Comparison of ENCODE assay signal across 15 cellular contexts in genomic region chrX:5870238-5870637, GRCh38.
A peak's percentile ranks its signal among the peaks of the same experiment; 100 is the strongest.
DNase-seq lines count a peak whose midpoint lies in the region; ATAC-seq and TF ChIP-seq lines count a peak whose summit lies in the region.
"Had no signal": no experiment of that assay in that cellular context is flagged by ENCODE, and none has a peak within 500 bp of the region (broad histone marks: within the 10 kb centered on the region; RNA-seq: fewer than 3 reads in every experiment).

No MANE protein-coding gene starts in this region.

- H3K27me3 ChIP-seq in right cardiac atrium (ENCODE audit: control insufficient read depth, insufficient read depth): no peaks in the 10 kb centered on the region
- no peaks in the 10 kb centered on the region for H3K27me3 ChIP-seq in suprapubic skin
- H3K27me3 ChIP-seq: BLaER1 treated with 17β-estradiol and CSF1 and Interleukin-3, amounts not matched to agents 10 nM and 100 nM had no signal

- no peak overlapping the region for H3K4me3 Mint-ChIP-seq in activated CD4-positive, alpha-beta T cell treated with anti-CD3 and anti-CD28 coated beads for 36 hours

- intact Hi-C loops in right cardiac atrium (cut with DNase I): no loop called here
- intact Hi-C loops in left cardiac atrium (cut with DNase I): no loop called here
- intact Hi-C loops in activated CD4-positive, alpha-beta T cell treated with anti-CD3 and anti-CD28 coated beads for 36 hours (cut with DNase I, micrococcal nuclease): no loop called here

- no peak for TF ChIP-seq POLR2A in suprapubic skin (IDR thresholded peaks at IDR 0.05)

- H3K27ac ChIP-seq in right cardiac atrium (ENCODE audit: low read length) (no peak overlapping the region), suprapubic skin (no peak overlapping the region)
- H3K27ac ChIP-seq: A549; BLaER1 treated with 17β-estradiol and CSF1 and Interleukin-3, amounts not matched to agents 10 nM and 100 nM had no signal

- H3K4me1 ChIP-seq in right cardiac atrium (ENCODE audit: control insufficient read depth, insufficient read depth, low read length): no peaks in the 10 kb centered on the region
- H3K4me1 ChIP-seq in suprapubic skin: no peaks in the 10 kb centered on the region
- H3K4me1 ChIP-seq: A549 had no signal

- no peaks in the 10 kb centered on the region for H3K27me3 Mint-ChIP-seq in activated CD4-positive, alpha-beta T cell treated with anti-CD3 and anti-CD28 coated beads for 36 hours

- H3K9me3 ChIP-seq in right cardiac atrium (ENCODE audit: control insufficient read depth, low read length) (no peaks in the 10 kb centered on the region), suprapubic skin (no peaks in the 10 kb centered on the region)
- H3K9me3 ChIP-seq: A549; BLaER1 treated with 17β-estradiol and CSF1 and Interleukin-3, amounts not matched to agents 10 nM and 100 nM had no signal

- ATAC-seq in right cardiac atrium (peak; percentile 50 to 88), left cardiac atrium (no peak), omental fat pad (ENCODE audit: low FRiP score) (peak; percentile 47)
- ATAC-seq in activated CD4-positive, alpha-beta T cell treated with anti-CD3 and anti-CD28 coated beads for 36 hours: no peak
- ATAC-seq: A549 had no signal

- WGBS in right cardiac atrium: 13% methylated on average over 3 of the region's 3 CpGs
- 51% methylated on average over 3 of the region's 3 CpGs for WGBS in suprapubic skin

- TF ChIP-seq CTCF in epithelial cell of esophagus (IDR thresholded peaks at IDR 0.05; ENCODE audit: insufficient read depth, low read depth, low read length, missing control alignments) (no peak), omental fat pad (IDR thresholded peaks at IDR 0.05) (no peak), foreskin fibroblast (IDR thresholded peaks at IDR 0.05; ENCODE audit: low read depth, low read length) (no peak), suprapubic skin (IDR thresholded peaks at IDR 0.05) (no peak)

- no peaks in the 10 kb centered on the region for H3K4me1 Mint-ChIP-seq in activated CD4-positive, alpha-beta T cell treated with anti-CD3 and anti-CD28 coated beads for 36 hours

- H3K4me3 ChIP-seq in right cardiac atrium (ENCODE audit: low read length): no peak overlapping the region
- no peak overlapping the region for H3K4me3 ChIP-seq in epithelial cell of esophagus (ENCODE audit: low read length)
- H3K4me3 ChIP-seq in foreskin fibroblast (ENCODE audit: low read depth in 1 of 2, low read length in 2 of 2): no peak overlapping the region
- H3K4me3 ChIP-seq in suprapubic skin: no peak overlapping the region
- H3K4me3 ChIP-seq: A549; BLaER1 treated with 17β-estradiol and CSF1 and Interleukin-3, amounts not matched to agents 10 nM and 100 nM had no signal

- TF ChIP-seq EP300 in suprapubic skin (IDR thresholded peaks at IDR 0.05): no peak

- POLR2A ChIA-PET in activated CD4-positive, alpha-beta T cell treated with anti-CD3 and anti-CD28 coated beads for 36 hours (lab: Charles Lee): no interaction called here

- H3K36me3 Mint-ChIP-seq in activated CD4-positive, alpha-beta T cell treated with anti-CD3 and anti-CD28 coated beads for 36 hours (ENCODE audit: low read depth): no peaks in the 10 kb centered on the region

- H3K36me3 ChIP-seq in suprapubic skin: no peaks in the 10 kb centered on the region
- H3K36me3 ChIP-seq: BLaER1 treated with 17β-estradiol and CSF1 and Interleukin-3, amounts not matched to agents 10 nM and 100 nM had no signal

- no peak overlapping the region for H3K27ac Mint-ChIP-seq in activated CD4-positive, alpha-beta T cell treated with anti-CD3 and anti-CD28 coated beads for 36 hours

- DNase-seq in right cardiac atrium (no peak), left cardiac atrium (no peak), epithelial cell of esophagus (ENCODE audit: low read depth) (peak; percentile 2), omental fat pad (ENCODE audit: low spot score) (no peak), foreskin fibroblast (no peak), suprapubic skin (ENCODE audit: low spot score in 2 of 2) (no peak)
- DNase-seq in activated CD4-positive, alpha-beta T cell treated with anti-CD3 and anti-CD28 coated beads for 36 hours: no peak
- DNase-seq: NCI-H1105 treated with DMSO at 0.1 percent for 48 hours, NCI-H1694, NCI-H2081 treated with DMSO at 0.1 percent for 48 hours, NCI-H510A, NCI-H774, SHP77 treated with DMSO at 0.1 percent for 48 hours had no signal

- CTCF ChIA-PET in activated CD4-positive, alpha-beta T cell treated with anti-CD3 and anti-CD28 coated beads for 36 hours (lab: Charles Lee): no interaction called here

- H3K9me3 Mint-ChIP-seq in activated CD4-positive, alpha-beta T cell treated with anti-CD3 and anti-CD28 coated beads for 36 hours (ENCODE audit: low read depth): peaks cover 2% of the 10 kb centered on the region

Comparison
In these comparisons a context has a peak if more than half of its experiments do, and no peak if none do; other contexts are left out.
1. ATAC-seq: peak in right cardiac atrium (2 of 2) and omental fat pad (single experiment); none in left cardiac atrium (0 of 2) and activated CD4-positive, alpha-beta T cell treated with anti-CD3 and anti-CD28 coated beads for 36 hours (single experiment).